In genomic region chr6:106546322-106547052, GRCh38 we compare ENCODE assay signal across 9 cellular contexts.
DNase-seq lines count a peak whose midpoint lies in the region; ATAC-seq, FAIRE-seq and TF ChIP-seq lines count a peak whose summit lies in the region.
"Had no signal": no experiment of that assay in that cellular context is flagged by ENCODE, and none has a peak within 500 bp of the region (broad histone marks: within the 10 kb centered on the region; RNA-seq: fewer than 3 reads in every experiment).

No MANE protein-coding gene starts in this region.

- H2BK5ac ChIP-seq in IMR-90 (ENCODE audit: low read depth, low read length, poor library complexity, severe bottlenecking): peak overlapping the region; percentile 88

- in situ Hi-C loops in IMR-90 (cut with MboI; ENCODE audit: low sequenced_read_pairs): no loop called here

- H2BK15ac ChIP-seq in IMR-90 (ENCODE audit: low read depth, low read length): peak overlapping the region; percentile 26; the same call in 2 of the 3 replicates

- TF ChIP-seq RAD21 in IMR-90 (IDR thresholded peaks at IDR 0.05; ENCODE audit: low read length): no peak

- H3K4me3 ChIP-seq in CD4-positive, CD25-positive, alpha-beta regulatory T cell (ENCODE audit: low read depth, low read length): no peak overlapping the region
- H3K4me3 ChIP-seq in IMR-90 (ENCODE audit: insufficient read depth, low read depth, low read length) (no peak overlapping the region), muscle layer of duodenum (ENCODE audit: low read depth in 1 of 2, low read length in 2 of 2) (no peak overlapping the region)

- H3K36me3 ChIP-seq in CD4-positive, CD25-positive, alpha-beta regulatory T cell (ENCODE audit: control insufficient read depth, insufficient read depth, low read length): peaks cover 83% of the 10 kb centered on the region
- H3K36me3 ChIP-seq in IMR-90 (ENCODE audit: control insufficient read depth, insufficient read depth, low read length): no peaks in the 10 kb centered on the region
- H3K36me3 ChIP-seq in muscle layer of duodenum (ENCODE audit: control insufficient read depth in 1 of 2, insufficient read depth in 2 of 2, low read length in 2 of 2): peaks cover 0 to 3% of the 10 kb centered on the region in 2 donors

- H3K36me3 Mint-ChIP-seq in CD4-positive, CD25-positive, alpha-beta regulatory T cell: peaks cover 66% of the 10 kb centered on the region

- dilution Hi-C loops in IMR-90 (cut with HindIII; ENCODE audit: low sequenced_read_pairs, unreplicated experiment): no loop called here

- H3K9me1 ChIP-seq in IMR-90 (ENCODE audit: insufficient read depth, low read length): peaks cover 8% of the 10 kb centered on the region; the same call in 1 of the 2 replicates

- no peak overlapping the region for H2AFZ ChIP-seq in IMR-90 (replicated peaks; ENCODE audit: low read length, poor library complexity)

- H3K14ac ChIP-seq in IMR-90 (replicated peaks; ENCODE audit: low read depth, low read length): 0 out of 2 replicates have a peak overlapping the region, but pooled peaks have one; percentile 27

- H3K4me2 ChIP-seq in IMR-90 (ENCODE audit: low read depth, low read length): peak overlapping the region; percentile 68; the same call in 1 of the 2 replicates

- no peaks in the 10 kb centered on the region for H3K9me3 ChIP-seq in CD4-positive, CD25-positive, alpha-beta regulatory T cell (ENCODE audit: control insufficient read depth in 2 of 2, low read length in 2 of 2)
- H3K9me3 ChIP-seq in IMR-90 (ENCODE audit: control insufficient read depth, insufficient read depth, low read length): no peaks in the 10 kb centered on the region
- H3K9me3 ChIP-seq in muscle layer of duodenum (ENCODE audit: control insufficient read depth in 1 of 2, low read length in 2 of 2): no peaks in the 10 kb centered on the region

- peak overlapping the region; percentile 87 for H3K18ac ChIP-seq in IMR-90 (ENCODE audit: low read depth, low read length)

- H4K91ac ChIP-seq in IMR-90 (ENCODE audit: insufficient read depth, low read depth, low read length): peak overlapping the region; percentile 7; the same call in 1 of the 2 replicates

- H2AK9ac ChIP-seq in IMR-90 (replicated peaks; ENCODE audit: low read depth, low read length, poor library complexity): no peak overlapping the region

- H3K4me3 Mint-ChIP-seq in CD4-positive, CD25-positive, alpha-beta regulatory T cell: peak overlapping the region in 1 of 4 donors; percentile 26

- peaks cover 35 to 50% (median 42%) of the 10 kb centered on the region in 4 donors for H3K4me1 Mint-ChIP-seq in CD4-positive, CD25-positive, alpha-beta regulatory T cell

- POLR2A ChIA-PET in IMR-90 (lab: Charles Lee; ENCODE audit: unreplicated experiment): no interaction called here

- H3K9ac ChIP-seq in IMR-90 (ENCODE audit: low read depth, low read length): no peak overlapping the region

- CTCF ChIA-PET in IMR-90 (lab: Yijun Ruan, JAX): interaction anchor here (0.6 kb wide), 1 partner anchor 186 kb away, joined by 3 read pairs; the partner anchor contains the start of gene CRYBG1

- H2BK120ac ChIP-seq in IMR-90 (ENCODE audit: low read depth, low read length): peak overlapping the region; percentile 51; the same call in 1 of the 2 replicates

- TF ChIP-seq CTCF in IMR-90 (conservative IDR thresholded peaks at IDR 0.05; ENCODE audit: low read depth, low read length) (no peak), D721Med (IDR thresholded peaks at IDR 0.05; ENCODE audit: insufficient read depth, missing control alignments) (no peak)

- peaks cover 2% of the 10 kb centered on the region for H3K4me1 ChIP-seq in CD4-positive, CD25-positive, alpha-beta regulatory T cell (ENCODE audit: control insufficient read depth, insufficient read depth, low read length, poor library complexity, severe bottlenecking)
- peaks cover 10% of the 10 kb centered on the region for H3K4me1 ChIP-seq in IMR-90 (ENCODE audit: control insufficient read depth, insufficient read depth, low read length)
- peaks cover 4 to 6% of the 10 kb centered on the region in 2 donors for H3K4me1 ChIP-seq in muscle layer of duodenum (ENCODE audit: control insufficient read depth in 1 of 2, insufficient read depth in 2 of 2, low read length in 2 of 2)

- 0 out of 2 replicates have a peak overlapping the region, but pooled peaks have one; percentile 5 for H2AK5ac ChIP-seq in IMR-90 (ENCODE audit: low read depth, low read length)

- H3K23ac ChIP-seq in IMR-90 (ENCODE audit: low read depth, low read length): no peak overlapping the region

- no peak for FAIRE-seq in D721Med (lab: Jason Lieb, UNC)

- no peaks in the 10 kb centered on the region for H3K79me1 ChIP-seq in IMR-90 (ENCODE audit: low read depth in 1 of 2, low read length in 2 of 2)

- TF ChIP-seq POLR2A in IMR-90 (IDR thresholded peaks at IDR 0.05; ENCODE audit: low read depth, low read length): no peak

- intact Hi-C loops in IMR-90 (cut with micrococcal nuclease): no loop called here

- H4K5ac ChIP-seq in IMR-90 (ENCODE audit: low read depth, low read length): peak overlapping the region; percentile 71; the same call in 1 of the 2 replicates

- no peak overlapping the region; the same call in 1 of the 2 replicates for H3K56ac ChIP-seq in IMR-90 (ENCODE audit: extremely low read depth, insufficient read depth, low read length)

- DNase-seq in CD4-positive, CD25-positive, alpha-beta regulatory T cell: no peak
- peak; percentile 84 for DNase-seq in IMR-90
- peak; percentile 78 for DNase-seq in astrocyte of the hippocampus (ENCODE audit: low read depth, low spot score)
- DNase-seq in D721Med (ENCODE audit: insufficient read length, low spot score): no peak
- DNase-seq in KG1 (lab: John Stamatoyannopoulos, UW): no peak
- DNase-seq in central memory CD4-positive, alpha-beta T cell: no peak
- DNase-seq: activated CD8-positive, alpha-beta memory T cell treated with anti-CD3 and anti-CD28 coated beads, Interleukin-2, amount 50 U/mL, for 4 hours had no signal

- no CpG with 5 or more reads among the region's 2 CpGs for WGBS in IMR-90 (ENCODE audit: extremely low coverage in 2 of 2, insufficient read length in 1 of 2), 2 experiments

- no peaks in the 10 kb centered on the region for H4K20me1 ChIP-seq in IMR-90 (ENCODE audit: insufficient read depth, low read length)

- peaks cover 0 to 4% (median 0%) of the 10 kb centered on the region in 7 donors for H3K9me3 Mint-ChIP-seq in CD4-positive, CD25-positive, alpha-beta regulatory T cell

- H3K27ac ChIP-seq in CD4-positive, CD25-positive, alpha-beta regulatory T cell (ENCODE audit: insufficient read depth, low read length, poor library complexity, severe bottlenecking): peak overlapping the region; percentile 24
- 0 out of 2 replicates have a peak overlapping the region, but pooled peaks have one; percentile 7 for H3K27ac ChIP-seq in IMR-90 (ENCODE audit: insufficient read depth, low read length)
- H3K27ac ChIP-seq in muscle layer of duodenum (ENCODE audit: low read length): peak overlapping the region; percentile 32

- 0 out of 2 replicates have a peak overlapping the region, but pooled peaks have one; percentile 37 for H2BK20ac ChIP-seq in IMR-90 (ENCODE audit: low read depth, low read length)

- H4K8ac ChIP-seq in IMR-90 (ENCODE audit: low read depth in 2 of 2, low read length in 2 of 2): peak overlapping the region in 1 of 2 experiments; percentile 65; a peak in 2 of 4 replicates

- no peaks in the 10 kb centered on the region for H3K27me3 ChIP-seq in CD4-positive, CD25-positive, alpha-beta regulatory T cell (ENCODE audit: control insufficient read depth, insufficient read depth, low read length)
- H3K27me3 ChIP-seq in IMR-90 (ENCODE audit: control insufficient read depth, insufficient read depth, low read length): no peaks in the 10 kb centered on the region
- H3K27me3 ChIP-seq in muscle layer of duodenum (ENCODE audit: low read depth, low read length): no peaks in the 10 kb centered on the region

- H3K4ac ChIP-seq in IMR-90 (ENCODE audit: low read depth, low read length): peak overlapping the region; percentile 49; the same call in 1 of the 2 replicates

- ATAC-seq in CD4-positive, CD25-positive, alpha-beta regulatory T cell (ENCODE audit: low read depth in 2 of 2): peak; percentile 34 to 41
- ATAC-seq in IMR-90 (ENCODE audit: low read depth): peak; percentile 59
- ATAC-seq in HG02798 (IDR thresholded peaks at IDR 0.05; ENCODE audit: poor library complexity, unreplicated experiment): no peak

- H3K27ac Mint-ChIP-seq in CD4-positive, CD25-positive, alpha-beta regulatory T cell: peak overlapping the region; percentile 39 to 77 (median 76)

- no peaks in the 10 kb centered on the region for H3K27me3 Mint-ChIP-seq in CD4-positive, CD25-positive, alpha-beta regulatory T cell

- no TSS peak for BruUV-seq in IMR-90 (replicated peaks; lab: Mats Ljungman, UMichigan)

TF ChIP-seq in IMR-90, 13 proteins besides CTCF, POLR2A, EP300 and RAD21:
- TF ChIP-seq FOS (IDR thresholded peaks at IDR 0.05; ENCODE audit: low read depth, low read length): peak; percentile 52; the same call in 1 of the 2 replicates
- TF ChIP-seq, protein P1, sequence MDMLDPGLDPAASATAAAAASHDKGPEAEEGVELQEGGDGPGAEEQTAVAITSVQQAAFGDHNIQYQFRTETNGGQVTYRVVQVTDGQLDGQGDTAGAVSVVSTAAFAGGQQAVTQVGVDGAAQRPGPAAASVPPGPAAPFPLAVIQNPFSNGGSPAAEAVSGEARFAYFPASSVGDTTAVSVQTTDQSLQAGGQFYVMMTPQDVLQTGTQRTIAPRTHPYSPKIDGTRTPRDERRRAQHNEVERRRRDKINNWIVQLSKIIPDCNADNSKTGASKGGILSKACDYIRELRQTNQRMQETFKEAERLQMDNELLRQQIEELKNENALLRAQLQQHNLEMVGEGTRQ (IDR thresholded peaks at IDR 0.05; ENCODE audit: low read depth, low read length): no peak
- TF ChIP-seq NFE2L2 (IDR thresholded peaks at IDR 0.05; ENCODE audit: low read depth, low read length): peak; percentile 62; the same call in 1 of the 2 replicates
- no peak for TF ChIP-seq CHD1 (IDR thresholded peaks at IDR 0.05; ENCODE audit: low read depth, low read length)
TF ChIP-seq in IMR-90: peak in this region for 2.

Comparison
In these comparisons a context has a peak if more than half of its experiments do, and no peak if none do; other contexts are left out.
1. DNase-seq: peak in IMR-90 (single experiment) and astrocyte of the hippocampus (single experiment); none in CD4-positive, CD25-positive, alpha-beta regulatory T cell (0 of 3), D721Med (single experiment), KG1 (single experiment) and central memory CD4-positive, alpha-beta T cell (single experiment).
2. Peak in every context shown above with its lines, with median percentiles within 50 percentile points of each other: H3K27ac ChIP-seq.